In the genomic region with DNA sequence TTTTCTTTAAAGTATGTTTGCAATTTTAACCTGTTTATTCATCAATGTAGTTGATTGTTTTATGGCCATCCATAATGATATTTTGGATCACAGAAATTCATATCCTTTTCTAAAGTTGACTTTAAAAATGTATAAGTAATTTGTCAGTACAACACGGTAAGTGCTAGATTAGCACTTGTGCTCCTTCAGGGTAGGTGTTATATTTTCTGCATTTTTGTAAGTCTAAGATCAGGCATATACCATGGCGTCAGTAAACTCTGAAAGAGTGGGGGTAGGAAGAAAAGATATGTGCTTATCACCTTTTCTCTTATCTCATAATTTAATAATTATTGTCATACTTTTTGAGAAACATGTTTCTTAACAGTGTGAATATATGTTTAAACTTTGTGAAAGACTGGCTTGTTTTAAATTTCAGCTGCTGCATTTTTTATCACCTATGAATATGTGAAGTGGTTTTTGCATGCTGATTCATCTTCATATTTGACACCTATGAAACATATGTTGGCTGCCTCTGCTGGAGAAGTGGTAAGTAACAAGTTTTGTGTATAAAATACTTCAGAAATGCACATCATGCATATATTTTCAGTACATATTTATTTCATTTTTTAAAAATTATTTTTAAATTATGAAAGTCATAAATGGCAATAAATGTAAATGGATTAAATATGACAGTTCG, we compare ENCODE assay signal across 23 cellular contexts.
"Had no signal": no experiment of that assay in that cellular context is flagged by ENCODE, and none has a peak within 500 bp of the region (broad histone marks: within the 10 kb centered on the region; RNA-seq: fewer than 3 reads in every experiment).

No MANE protein-coding gene starts in this region.

- H3K27ac ChIP-seq: HL-60, SJSA1, SK-N-MC had no signal

- H3K36me3 ChIP-seq: MG63, SJSA1 had no signal

- DNase-seq: Karpas-422, KG1, MG63, NCI-H1092 treated with DMSO at 0.1 percent for 48 hours, NCI-H1436, NCI-H187, NCI-H2029, NCI-H2081 treated with DMSO at 0.1 percent for 48 hours, NCI-H2171, NCI-H226, NCI-H446, NCI-H510A, NCI-H524 treated with DMSO at 0.1 percent for 48 hours, NCI-H69, NCI-H774, Right ventricle myocardium superior, RPMI8226, SIG-M5, SW 1271 had no signal

- H3K9me3 ChIP-seq: MG63, SJSA1 had no signal

- H3K4me3 ChIP-seq: MG63, SJSA1, SK-N-MC had no signal

- FAIRE-seq: RCC 7860 had no signal

- H3K27me3 ChIP-seq: MG63, SJSA1 had no signal
